In genomic region chr21:31098576-31099005, GRCh38 we compare ENCODE assay signal across 8 cellular contexts.
DNase-seq lines count a peak whose midpoint lies in the region; ATAC-seq and TF ChIP-seq lines count a peak whose summit lies in the region.

No MANE protein-coding gene starts in this region.

- no peak for TF ChIP-seq POLR2A in gastroesophageal sphincter (IDR thresholded peaks at IDR 0.05)

- H3K36me3 ChIP-seq in gastroesophageal sphincter (no peaks in the 10 kb centered on the region), upper lobe of right lung (no peaks in the 10 kb centered on the region)

- H3K27ac Mint-ChIP-seq in activated T-helper 2 cell treated with anti-CD3 and anti-CD28 coated beads, Interferon-gamma antibody, Interleukin-2, Interleukin-4, amounts not matched to agents 10 μg/mL and 5 μg/mL and 100 μg/mL, durations not matched to agents 14 hours and 24 hours and 36 hours, result no peak overlapping the region

- H3K4me3 ChIP-seq in gastroesophageal sphincter, result no peak overlapping the region
- no peak overlapping the region for H3K4me3 ChIP-seq in upper lobe of right lung

- H3K9me3 Mint-ChIP-seq in activated T-helper 2 cell treated with anti-CD3 and anti-CD28 coated beads, Interferon-gamma antibody, Interleukin-2, Interleukin-4, amounts not matched to agents 10 μg/mL and 5 μg/mL and 100 μg/mL, durations not matched to agents 14 hours and 24 hours and 36 hours, result peaks cover 7% of the 10 kb centered on the region

- TF ChIP-seq EP300 in gastroesophageal sphincter (IDR thresholded peaks at IDR 0.05), result no peak

- H3K4me3 Mint-ChIP-seq in activated T-helper 2 cell treated with anti-CD3 and anti-CD28 coated beads, Interferon-gamma antibody, Interleukin-2, Interleukin-4, amounts not matched to agents 10 μg/mL and 5 μg/mL and 100 μg/mL, durations not matched to agents 14 hours and 24 hours and 36 hours (ENCODE audit: low read depth), result no peak overlapping the region

- TF ChIP-seq CTCF in AG09319 (IDR thresholded peaks at IDR 0.05; ENCODE audit: low read depth, low read length) (peak; percentile 80), gastroesophageal sphincter (IDR thresholded peaks at IDR 0.05) (peak; percentile 52 to 87 (median 60)), upper lobe of right lung (IDR thresholded peaks at IDR 0.05) (peak; percentile 81)

- H3K36me3 Mint-ChIP-seq in activated T-helper 2 cell treated with anti-CD3 and anti-CD28 coated beads, Interferon-gamma antibody, Interleukin-2, Interleukin-4, amounts not matched to agents 10 μg/mL and 5 μg/mL and 100 μg/mL, durations not matched to agents 14 hours and 24 hours and 36 hours (ENCODE audit: low read depth), result peaks cover 3% of the 10 kb centered on the region

- peaks cover 13% of the 10 kb centered on the region for H3K27me3 Mint-ChIP-seq in activated T-helper 2 cell treated with anti-CD3 and anti-CD28 coated beads, Interferon-gamma antibody, Interleukin-2, Interleukin-4, amounts not matched to agents 10 μg/mL and 5 μg/mL and 100 μg/mL, durations not matched to agents 14 hours and 24 hours and 36 hours (ENCODE audit: low read depth)

- DNase-seq in AG09319 (ENCODE audit: extremely low read depth, low read depth) (no peak), LoVo (ENCODE audit: low spot score) (peak; percentile 19), SHP77 (lab: John Stamatoyannopoulos, UW) (peak; percentile 30 to 31), posterior cingulate gyrus (peak; percentile 34 to 95 (median 78)), upper lobe of right lung (peak; percentile 78)
- peak; percentile 60 for DNase-seq in activated T-helper 2 cell treated with anti-CD3 and anti-CD28 coated beads, Interferon-gamma antibody, Interleukin-2, Interleukin-4, amounts not matched to agents 10 μg/mL and 5 μg/mL and 100 μg/mL, durations not matched to agents 14 hours and 24 hours and 36 hours (ENCODE audit: low spot score)

- no peaks in the 10 kb centered on the region for H3K9me3 ChIP-seq in gastroesophageal sphincter
- no peaks in the 10 kb centered on the region for H3K9me3 ChIP-seq in upper lobe of right lung

- H3K27ac ChIP-seq in gastroesophageal sphincter (no peak overlapping the region), upper lobe of right lung (no peak overlapping the region)

- H3K4me1 ChIP-seq in gastroesophageal sphincter (no peaks in the 10 kb centered on the region), upper lobe of right lung (no peaks in the 10 kb centered on the region)

- intact Hi-C loops in activated T-helper 2 cell treated with anti-CD3 and anti-CD28 coated beads, Interferon-gamma antibody, Interleukin-2, Interleukin-4, amounts not matched to agents 10 μg/mL and 5 μg/mL and 100 μg/mL, durations not matched to agents 14 hours and 24 hours and 36 hours (cut with micrococcal nuclease), result loop anchor here (1.0 to 10.0 kb wide), 5 partner anchors 82 to 506 kb away; no protein-coding TSS in a partner anchor
- intact Hi-C loops in posterior cingulate gyrus (cut with DNase I) (loop anchor here (2.0 to 5.0 kb wide), 2 partner anchors 82 to 504 kb away; no protein-coding TSS in a partner anchor), upper lobe of right lung (cut with DNase I) (loop anchor here (5.0 kb wide), 1 partner anchor 84 kb away; no protein-coding TSS in a partner anchor)

- H3K4me1 Mint-ChIP-seq in activated T-helper 2 cell treated with anti-CD3 and anti-CD28 coated beads, Interferon-gamma antibody, Interleukin-2, Interleukin-4, amounts not matched to agents 10 μg/mL and 5 μg/mL and 100 μg/mL, durations not matched to agents 14 hours and 24 hours and 36 hours (ENCODE audit: low read depth), result peaks cover 27% of the 10 kb centered on the region

- H3K27me3 ChIP-seq in gastroesophageal sphincter (peaks cover 11% of the 10 kb centered on the region), upper lobe of right lung (no peaks in the 10 kb centered on the region)

- peak; percentile 84 for ATAC-seq in GM19035 (IDR thresholded peaks at IDR 0.05; ENCODE audit: unreplicated experiment)
- ATAC-seq in gastroesophageal sphincter, result no peak
- ATAC-seq in upper lobe of right lung, result peak; percentile 94

- WGBS in gastroesophageal sphincter (ENCODE audit: low coverage in 1 of 2), 2 donors, result 16 to 28% methylated on average over 11 to 16 of the region's 23 CpGs
